Comparison of ENCODE assay signal across 2 cellular contexts in genomic region chr2:18301421-18302139, GRCh38.
TF ChIP-seq lines count a peak whose summit lies in the region.

No MANE protein-coding gene starts in this region.

TF ChIP-seq in A549, 52 proteins besides CTCF, POLR2A, EP300 and RAD21:
- TF ChIP-seq MAFK (IDR thresholded peaks at IDR 0.05; ENCODE audit: partially characterized antibody): peak; percentile 74
- TF ChIP-seq RARB (CRISPR knock-in tag; IDR thresholded peaks at IDR 0.05): no peak

TF ChIP-seq in IMR-90, 13 proteins besides CTCF, POLR2A, EP300 and RAD21:
- no peak for TF ChIP-seq MXI1 (IDR thresholded peaks at IDR 0.05; ENCODE audit: borderline replicate concordance, low read depth, low read length)
- TF ChIP-seq MAFK (IDR thresholded peaks at IDR 0.05; ENCODE audit: low read depth, low read length): peak; percentile 60
- TF ChIP-seq ELK1 (IDR thresholded peaks at IDR 0.05; ENCODE audit: borderline replicate concordance, low read depth, low read length): no peak
- TF ChIP-seq BHLHE40 (IDR thresholded peaks at IDR 0.05; ENCODE audit: low read depth, low read length): no peak
- TF ChIP-seq CEBPB (IDR thresholded peaks at IDR 0.05; ENCODE audit: low read depth, low read length): no peak
TF ChIP-seq in IMR-90: peak in this region for 1.
